Comparison of ENCODE assay signal across 18 cellular contexts in genomic region chr2:101160454-101160853, GRCh38. TPM values are rescaled to one million over a fixed set of nuclear protein-coding genes. Genes with fewer than 3 reads are reported as not detected.
A peak's percentile ranks its signal among the peaks of the same experiment; 100 is the strongest.
DNase-seq lines count a peak whose midpoint lies in the region; ATAC-seq, FAIRE-seq and TF ChIP-seq lines count a peak whose summit lies in the region.
"Had no signal": no experiment of that assay in that cellular context is flagged by ENCODE, and none has a peak within 500 bp of the region (broad histone marks: within the 10 kb centered on the region; RNA-seq: fewer than 3 reads in every experiment).

No MANE protein-coding gene starts in this region.

- TF ChIP-seq CTCF in AG10803 (conservative IDR thresholded peaks at IDR 0.05; ENCODE audit: low read length) (no peak), IMR-90 (conservative IDR thresholded peaks at IDR 0.05; ENCODE audit: low read depth, low read length) (no peak), mammary epithelial cell (conservative IDR thresholded peaks at IDR 0.05 in 1 of 2, IDR thresholded peaks at IDR 0.05 in 1 of 2; ENCODE audit: extremely low read depth in 1 of 2, insufficient read depth in 1 of 2, low read depth in 1 of 2, low read length in 2 of 2) (no peak), left lung (IDR thresholded peaks at IDR 0.05) (no peak), D721Med (IDR thresholded peaks at IDR 0.05; ENCODE audit: insufficient read depth, missing control alignments) (no peak), esophagus squamous epithelium (IDR thresholded peaks at IDR 0.05) (no peak)

- TF ChIP-seq RAD21 in IMR-90 (IDR thresholded peaks at IDR 0.05; ENCODE audit: low read length): no peak

- no peak overlapping the region for H3K4ac ChIP-seq in IMR-90 (ENCODE audit: low read depth, low read length)

- H4K20me1 ChIP-seq in IMR-90 (ENCODE audit: insufficient read depth, low read length): no peaks in the 10 kb centered on the region
- no peaks in the 10 kb centered on the region for H4K20me1 ChIP-seq in mammary epithelial cell (ENCODE audit: insufficient read depth, low read length)
- H4K20me1 ChIP-seq: BLaER1 had no signal

- H2AK9ac ChIP-seq in IMR-90 (replicated peaks; ENCODE audit: low read depth, low read length, poor library complexity): no peak overlapping the region

- no peak overlapping the region for H2BK5ac ChIP-seq in IMR-90 (ENCODE audit: low read depth, low read length, poor library complexity, severe bottlenecking)

- CTCF ChIA-PET in IMR-90 (lab: Yijun Ruan, JAX): interaction anchor here (0.7 kb wide), 1 partner anchor 489 kb away, joined by 6 read pairs; no protein-coding TSS in a partner anchor
- CTCF ChIA-PET in mammary epithelial cell (lab: Charles Lee; ENCODE audit: low non-redundant PET): no interaction called here

- H3K27me3 ChIP-seq in IMR-90 (ENCODE audit: control insufficient read depth, insufficient read depth, low read length) (peaks cover 2% of the 10 kb centered on the region), mammary epithelial cell (ENCODE audit: insufficient read depth, low read length) (no peaks in the 10 kb centered on the region), left lung (no peaks in the 10 kb centered on the region), esophagus squamous epithelium (no peaks in the 10 kb centered on the region)
- H3K27me3 ChIP-seq: BLaER1, colonic mucosa, gastrocnemius medialis had no signal

- no TSS peak for BruUV-seq in IMR-90 (replicated peaks; lab: Mats Ljungman, UMichigan)
- BruUV-seq in mammary epithelial cell (replicated peaks; lab: Mats Ljungman, UMichigan): no TSS peak

- H3K23ac ChIP-seq in IMR-90 (ENCODE audit: low read depth, low read length): no peak overlapping the region

- in situ Hi-C loops in IMR-90 (cut with MboI; ENCODE audit: low sequenced_read_pairs): no loop called here
- in situ Hi-C loops in mammary epithelial cell (cut with MboI; ENCODE audit: low sequenced_read_pairs in 2 of 2): no loop called here

- intact Hi-C loops in IMR-90 (cut with micrococcal nuclease): no loop called here
- intact Hi-C loops in mammary epithelial cell (cut with micrococcal nuclease): no loop called here
- intact Hi-C loops in left lung (cut with DNase I): no loop called here
- intact Hi-C loops in esophagus squamous epithelium (cut with DNase I): no loop called here

- H3K9ac ChIP-seq in IMR-90 (ENCODE audit: low read depth, low read length) (no peak overlapping the region), mammary epithelial cell (ENCODE audit: insufficient read depth, low read length) (no peak overlapping the region)
- H3K9ac ChIP-seq: BLaER1 had no signal

- H2BK120ac ChIP-seq in IMR-90 (ENCODE audit: low read depth, low read length): no peak overlapping the region

- no peak for TF ChIP-seq POLR2A in IMR-90 (IDR thresholded peaks at IDR 0.05; ENCODE audit: low read depth, low read length)
- TF ChIP-seq POLR2A in esophagus squamous epithelium (IDR thresholded peaks at IDR 0.05): no peak

- H3K4me3 ChIP-seq in AG10803 (ENCODE audit: low read length) (no peak overlapping the region), IMR-90 (ENCODE audit: insufficient read depth, low read depth, low read length) (no peak overlapping the region), mammary epithelial cell (replicated peaks in 1 of 3; ENCODE audit: insufficient read depth in 1 of 3, low read depth in 2 of 3, low read length in 3 of 3) (no peak overlapping the region), left lung (no peak overlapping the region), esophagus squamous epithelium (no peak overlapping the region)
- H3K4me3 ChIP-seq: BLaER1, colonic mucosa, gastrocnemius medialis had no signal

- no peaks in the 10 kb centered on the region for H3K79me1 ChIP-seq in IMR-90 (ENCODE audit: low read depth in 1 of 2, low read length in 2 of 2)

- H2BK15ac ChIP-seq in IMR-90 (ENCODE audit: low read depth, low read length): no peak overlapping the region

- no peak overlapping the region for H3K56ac ChIP-seq in IMR-90 (ENCODE audit: extremely low read depth, insufficient read depth, low read length)

- H2AFZ ChIP-seq in IMR-90 (replicated peaks; ENCODE audit: low read length, poor library complexity) (no peak overlapping the region), mammary epithelial cell (ENCODE audit: low read depth, low read length) (no peak overlapping the region)

- no peak overlapping the region for H4K91ac ChIP-seq in IMR-90 (ENCODE audit: insufficient read depth, low read depth, low read length)

- H3K14ac ChIP-seq in IMR-90 (replicated peaks; ENCODE audit: low read depth, low read length): no peak overlapping the region

- H4K5ac ChIP-seq in IMR-90 (ENCODE audit: low read depth, low read length): no peak overlapping the region

- POLR2A ChIA-PET in IMR-90 (lab: Charles Lee; ENCODE audit: unreplicated experiment): no interaction called here

- peak; percentile 56 for DNase-seq in AG10803 (ENCODE audit: low read depth)
- peak; percentile 29 for DNase-seq in IMR-90
- DNase-seq in mammary epithelial cell: peak; percentile 77
- no peak for DNase-seq in left lung
- no peak for DNase-seq in D721Med (ENCODE audit: insufficient read length, low spot score)
- no peak for DNase-seq in esophagus squamous epithelium (lab: John Stamatoyannopoulos, UW)
- DNase-seq: colonic mucosa; gastrocnemius medialis; naive B cell; NCI-H1417 treated with DMSO at 0.1 percent for 48 hours; NCI-H524; stimulated activated CD4-positive, alpha-beta T cell treated with anti-CD3 and anti-CD28 coated beads, Interleukin-2, amount 100 ng/mL, for 48 hours had no signal

- H3K4me2 ChIP-seq in IMR-90 (ENCODE audit: low read depth, low read length) (no peak overlapping the region), mammary epithelial cell (ENCODE audit: insufficient read depth, low read depth, low read length) (no peak overlapping the region)
- H3K4me2 ChIP-seq: BLaER1 had no signal

- no peaks in the 10 kb centered on the region for H3K36me3 ChIP-seq in IMR-90 (ENCODE audit: control insufficient read depth, insufficient read depth, low read length)
- no peaks in the 10 kb centered on the region for H3K36me3 ChIP-seq in mammary epithelial cell (ENCODE audit: insufficient read depth, low read length)
- no peaks in the 10 kb centered on the region for H3K36me3 ChIP-seq in left lung
- H3K36me3 ChIP-seq in esophagus squamous epithelium: no peaks in the 10 kb centered on the region
- H3K36me3 ChIP-seq: BLaER1, colonic mucosa, gastrocnemius medialis had no signal

- H3K4me1 ChIP-seq in IMR-90 (ENCODE audit: control insufficient read depth, insufficient read depth, low read length) (no peaks in the 10 kb centered on the region), mammary epithelial cell (ENCODE audit: insufficient read depth, low read length) (peaks cover 16% of the 10 kb centered on the region), left lung (no peaks in the 10 kb centered on the region), esophagus squamous epithelium (peaks cover 0 to 7% (median 0%) of the 10 kb centered on the region in 3 donors)
- H3K4me1 ChIP-seq: BLaER1, colonic mucosa had no signal

- H2BK20ac ChIP-seq in IMR-90 (ENCODE audit: low read depth, low read length): no peak overlapping the region

- no peak overlapping the region for H2AK5ac ChIP-seq in IMR-90 (ENCODE audit: low read depth, low read length)

- WGBS in IMR-90 (ENCODE audit: extremely low coverage in 2 of 2, insufficient read length in 1 of 2), 2 experiments: no CpG with 5 or more reads among the region's 3 CpGs
- WGBS in mammary epithelial cell (ENCODE audit: low coverage, missing lambda C conversion rate): 73% methylated on average over 3 of the region's 3 CpGs
- WGBS in esophagus squamous epithelium, 2 donors: 88 to 89% methylated on average over 3 of the region's 3 CpGs

- dilution Hi-C loops in IMR-90 (cut with HindIII; ENCODE audit: low sequenced_read_pairs, unreplicated experiment) (no loop called here), mammary epithelial cell (cut with HindIII; ENCODE audit: low sequenced_read_pairs) (no loop called here)

- no peak overlapping the region for H3K18ac ChIP-seq in IMR-90 (ENCODE audit: low read depth, low read length)

- H4K8ac ChIP-seq in IMR-90 (ENCODE audit: low read depth in 2 of 2, low read length in 2 of 2): no peak overlapping the region

- H3K9me1 ChIP-seq in IMR-90 (ENCODE audit: insufficient read depth, low read length): peaks cover 2% of the 10 kb centered on the region; the same call in 1 of the 2 replicates

- no peaks in the 10 kb centered on the region for H3K79me2 ChIP-seq in mammary epithelial cell (ENCODE audit: insufficient read depth, low read length)

- no peak overlapping the region for H3K27ac ChIP-seq in IMR-90 (ENCODE audit: insufficient read depth, low read length)
- H3K27ac ChIP-seq in mammary epithelial cell (ENCODE audit: insufficient read depth, low read depth, low read length): peak overlapping the region; percentile 40
- H3K27ac ChIP-seq in left lung: no peak overlapping the region
- H3K27ac ChIP-seq in esophagus squamous epithelium: no peak overlapping the region
- H3K27ac ChIP-seq: BLaER1, colonic mucosa, gastrocnemius medialis had no signal

- no peaks in the 10 kb centered on the region for H3K9me3 ChIP-seq in IMR-90 (ENCODE audit: control insufficient read depth, insufficient read depth, low read length)
- H3K9me3 ChIP-seq in mammary epithelial cell (replicated peaks; ENCODE audit: insufficient read depth, low read length): no peaks in the 10 kb centered on the region
- no peaks in the 10 kb centered on the region for H3K9me3 ChIP-seq in left lung
- no peaks in the 10 kb centered on the region for H3K9me3 ChIP-seq in esophagus squamous epithelium
- H3K9me3 ChIP-seq: BLaER1, colonic mucosa, gastrocnemius medialis had no signal

- peak; percentile 51 for ATAC-seq in IMR-90 (ENCODE audit: low read depth)
- ATAC-seq in left lung: peak; percentile 80
- ATAC-seq in HG02759 (IDR thresholded peaks at IDR 0.05; ENCODE audit: unreplicated experiment): no peak
- ATAC-seq in GM21390 (IDR thresholded peaks at IDR 0.05; ENCODE audit: unreplicated experiment): no peak
- ATAC-seq: activated naive CD4-positive, alpha-beta T cell treated with anti-CD3 and anti-CD28 coated beads, Interleukin-2, amount 50 U/mL, for 72 hours had no signal

- FAIRE-seq in D721Med (lab: Jason Lieb, UNC): no peak
- FAIRE-seq: G401.6, islet of Langerhans had no signal

RNA-seq across cellular contexts. Expression of gene TBC1D8, which starts 9.3 kb away (rescaled TPM):
- total RNA-seq in IMR-90 (2012; rRNA removed): 0.83 and 1.3 TPM in 2 replicates
- polyA plus RNA-seq in IMR-90 (2012; rRNA removed): 0.98 and 1.5 TPM in 2 replicates
- polyA plus RNA-seq in IMR-90 (2012; cell fraction: cytosol; rRNA removed): 0.22 and 0.66 TPM in 2 replicates
- 4.4 and 6.5 TPM in 2 replicates for polyA plus RNA-seq in IMR-90 (2012; cell fraction: nucleus; rRNA removed; ENCODE audit: low replicate concordance)
- total RNA-seq in mammary epithelial cell: 10 to 100 TPM in 1 of 2 donors, 1 to 10 TPM in 1; 9.0 to 19.2 TPM
- 13.2 TPM for polyA plus RNA-seq in mammary epithelial cell
- polyA minus RNA-seq in mammary epithelial cell: 28.4 TPM
- total RNA-seq in left lung: 10 to 100 TPM; 11.7 to 22.1 TPM
- total RNA-seq in esophagus squamous epithelium: 10 to 100 TPM; 19.5 to 46.9 (median 24.8) TPM

Comparison
In these comparisons a context has a peak if more than half of its experiments do, and no peak if none do; other contexts are left out.
1. DNase-seq: peak in AG10803 (single experiment), IMR-90 (single experiment) and mammary epithelial cell (single experiment); none in left lung (0 of 2), D721Med (single experiment) and esophagus squamous epithelium (single experiment).
2. ATAC-seq: peak in IMR-90 (single experiment) and left lung (single experiment); none in HG02759 (single experiment) and GM21390 (single experiment).